Comparison of ENCODE assay signal across 23 cellular contexts in the genomic region with DNA sequence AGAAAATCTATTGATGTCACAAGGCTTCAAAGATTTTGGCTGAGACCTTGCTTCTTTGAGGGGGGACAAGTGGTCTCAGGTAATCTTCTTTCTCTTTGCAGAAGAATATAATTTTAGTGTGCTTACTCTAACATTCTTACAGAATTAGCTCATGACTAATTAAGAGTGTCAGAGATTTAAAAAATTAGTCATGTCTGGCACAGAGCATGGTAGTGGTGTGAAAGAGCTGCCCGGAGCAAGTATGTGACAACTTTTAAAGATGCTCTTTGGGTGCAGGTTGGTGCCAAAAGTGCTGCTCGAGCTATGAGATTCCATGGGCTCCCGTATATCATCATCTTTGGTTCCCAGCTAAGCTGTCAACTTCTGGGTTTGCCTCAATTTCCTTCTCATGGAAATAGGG. TPM values are rescaled to one million over a fixed set of nuclear protein-coding genes. Genes with fewer than 3 reads are reported as not detected.
"Had no signal": no experiment of that assay in that cellular context is flagged by ENCODE, and none has a peak within 500 bp of the region (broad histone marks: within the 10 kb centered on the region; RNA-seq: fewer than 3 reads in every experiment).

No MANE protein-coding gene starts in this region.

- H3K27ac Mint-ChIP-seq: IgD-negative memory B cell had no signal

- H3K27me3 ChIP-seq: SJSA1 had no signal

- H3K27me3 Mint-ChIP-seq: IgD-negative memory B cell had no signal

- H3K9me3 ChIP-seq: SJSA1 had no signal

- H3K9ac ChIP-seq: KMS-11 had no signal

- H3K9me3 Mint-ChIP-seq: IgD-negative memory B cell had no signal

- DNase-seq: Kasumi-1, NCI-H1048, NCI-H1105, NCI-H1417, NCI-H1436 treated with DMSO at 0.1 percent for 48 hours, NCI-H1694, NCI-H1930, NCI-H2081, NCI-H2107, NCI-H2227 treated with DMSO at 0.1 percent for 48 hours, NCI-H524, NCI-H526 treated with DMSO at 0.1 percent for 48 hours, NCI-H748 treated with DMSO at 0.1 percent for 48 hours, PC-3, Right ventricle myocardium superior, SIG-M5 had no signal

- H3K27ac ChIP-seq: HL-60, KMS-11, SJSA1, SK-N-MC had no signal

- H3K36me3 ChIP-seq: SJSA1 had no signal

- H3K4me3 Mint-ChIP-seq: IgD-negative memory B cell had no signal

- ATAC-seq: K562, Panc1, PC-3 had no signal

- H3K4me3 ChIP-seq: K562, SJSA1, SK-N-MC had no signal

- H3K4me2 ChIP-seq: KMS-11 had no signal

RNA-seq across cellular contexts. Expression of a gene that starts 31.1 kb away (rescaled TPM):
- total RNA-seq: PC-3, SJSA1 had no signal
- polyA plus RNA-seq: IgD-negative memory B cell had no signal

RNA-seq across cellular contexts. Expression of a gene that starts 34.1 kb away (rescaled TPM):
- polyA plus RNA-seq: IgD-negative memory B cell had no signal
